Comparison of ENCODE assay signal across 15 cellular contexts in genomic region chr20:56781108-56781739, GRCh38.
DNase-seq lines count a peak whose midpoint lies in the region; ATAC-seq, FAIRE-seq and TF ChIP-seq lines count a peak whose summit lies in the region.
"Had no signal": no experiment of that assay in that cellular context is flagged by ENCODE, and none has a peak within 500 bp of the region (broad histone marks: within the 10 kb centered on the region; RNA-seq: fewer than 3 reads in every experiment).

No MANE protein-coding gene starts in this region.

- H3K9me3 ChIP-seq in mammary epithelial cell (replicated peaks; ENCODE audit: insufficient read depth, low read length) (no peaks in the 10 kb centered on the region), lung (ENCODE audit: control insufficient read depth in 2 of 2, insufficient read depth in 1 of 2, low read length in 1 of 2) (no peaks in the 10 kb centered on the region)

- H3K4me3 Mint-ChIP-seq in activated naive CD4-positive, alpha-beta T cell treated with anti-CD3 and anti-CD28 coated beads, Interleukin-2, amount 10 ng/mL, durations not matched to agents 7 days and 5 days, result no peak overlapping the region
- H3K4me3 Mint-ChIP-seq: activated T-cell treated with anti-CD3 and anti-CD28 coated beads, Interleukin-2, amount 50 U/mL, for 72 hours; H9 had no signal

- dilution Hi-C loops in mammary epithelial cell (cut with HindIII; ENCODE audit: low sequenced_read_pairs), result no loop called here

- no peaks in the 10 kb centered on the region for H3K79me2 ChIP-seq in mammary epithelial cell (ENCODE audit: insufficient read depth, low read length)

- TF ChIP-seq CTCF in mammary epithelial cell (conservative IDR thresholded peaks at IDR 0.05 in 1 of 2, IDR thresholded peaks at IDR 0.05 in 1 of 2; ENCODE audit: extremely low read depth in 1 of 2, insufficient read depth in 1 of 2, low read depth in 1 of 2, low read length in 2 of 2) (no peak), lung (IDR thresholded peaks at IDR 0.05; ENCODE audit: control extremely low read depth, extremely low read depth) (no peak)

- H3K4me3 ChIP-seq in mammary epithelial cell (replicated peaks in 1 of 3; ENCODE audit: insufficient read depth in 1 of 3, low read depth in 2 of 3, low read length in 3 of 3) (no peak overlapping the region), lung (no peak overlapping the region)
- H3K4me3 ChIP-seq: skin epidermis had no signal

- no peaks in the 10 kb centered on the region for H3K9me3 Mint-ChIP-seq in activated naive CD4-positive, alpha-beta T cell treated with anti-CD3 and anti-CD28 coated beads, Interleukin-2, amount 10 ng/mL, durations not matched to agents 7 days and 5 days
- H3K9me3 Mint-ChIP-seq: activated T-cell treated with anti-CD3 and anti-CD28 coated beads, Interleukin-2, amount 50 U/mL, for 72 hours; H9 had no signal

- no peaks in the 10 kb centered on the region for H4K20me1 ChIP-seq in mammary epithelial cell (ENCODE audit: insufficient read depth, low read length)

- peaks cover 27% of the 10 kb centered on the region for H3K27me3 Mint-ChIP-seq in activated naive CD4-positive, alpha-beta T cell treated with anti-CD3 and anti-CD28 coated beads, Interleukin-2, amount 10 ng/mL, durations not matched to agents 7 days and 5 days

- H3K27me3 ChIP-seq in mammary epithelial cell (ENCODE audit: insufficient read depth, low read length) (no peaks in the 10 kb centered on the region), lung (ENCODE audit: control insufficient read depth, insufficient read depth) (no peaks in the 10 kb centered on the region)

- WGBS in mammary epithelial cell (ENCODE audit: low coverage, missing lambda C conversion rate), result 54% methylated on average over 12 of the region's 12 CpGs
- WGBS in lung, 2 donors, result 48 to 66% methylated on average over 12 of the region's 12 CpGs

- peak; percentile 70 for FAIRE-seq in urothelium cell line (lab: Jason Lieb, UNC)
- FAIRE-seq: astrocyte had no signal

- H3K27ac Mint-ChIP-seq in activated naive CD4-positive, alpha-beta T cell treated with anti-CD3 and anti-CD28 coated beads, Interleukin-2, amount 10 ng/mL, durations not matched to agents 7 days and 5 days, result peak overlapping the region; percentile 33
- H3K27ac Mint-ChIP-seq: activated T-cell treated with anti-CD3 and anti-CD28 coated beads, Interleukin-2, amount 50 U/mL, for 72 hours had no signal

- no peaks in the 10 kb centered on the region for H3K36me3 Mint-ChIP-seq in activated naive CD4-positive, alpha-beta T cell treated with anti-CD3 and anti-CD28 coated beads, Interleukin-2, amount 10 ng/mL, durations not matched to agents 7 days and 5 days
- H3K36me3 Mint-ChIP-seq: naive thymus-derived CD4-positive, alpha-beta T cell had no signal

- H3K4me2 ChIP-seq in mammary epithelial cell (ENCODE audit: insufficient read depth, low read depth, low read length), result no peak overlapping the region

- CTCF ChIA-PET in activated naive CD4-positive, alpha-beta T cell treated with anti-CD3 and anti-CD28 coated beads, Interleukin-2, amount 10 ng/mL, durations not matched to agents 7 days and 5 days (lab: Charles Lee), result no interaction called here
- CTCF ChIA-PET in mammary epithelial cell (lab: Charles Lee; ENCODE audit: low non-redundant PET), result no interaction called here

- H3K27ac ChIP-seq in mammary epithelial cell (ENCODE audit: insufficient read depth, low read depth, low read length) (no peak overlapping the region), lung (ENCODE audit: low read depth in 1 of 2, low read length in 1 of 2) (no peak overlapping the region)

- peak overlapping the region; percentile 31 for H2AFZ ChIP-seq in mammary epithelial cell (ENCODE audit: low read depth, low read length)

- BruUV-seq in mammary epithelial cell (replicated peaks; lab: Mats Ljungman, UMichigan), result no TSS peak

- intact Hi-C loops in mammary epithelial cell (cut with micrococcal nuclease), result no loop called here

- peaks cover 23% of the 10 kb centered on the region for H3K4me1 Mint-ChIP-seq in activated naive CD4-positive, alpha-beta T cell treated with anti-CD3 and anti-CD28 coated beads, Interleukin-2, amount 10 ng/mL, durations not matched to agents 7 days and 5 days

- in situ Hi-C loops in mammary epithelial cell (cut with MboI; ENCODE audit: low sequenced_read_pairs in 2 of 2), result no loop called here

- H3K4me1 ChIP-seq in mammary epithelial cell (ENCODE audit: insufficient read depth, low read length) (peaks cover 20% of the 10 kb centered on the region), lung (ENCODE audit: control insufficient read depth in 2 of 2, insufficient read depth in 2 of 2, low read length in 2 of 2) (no peaks in the 10 kb centered on the region)

- H3K36me3 ChIP-seq in mammary epithelial cell (ENCODE audit: insufficient read depth, low read length) (no peaks in the 10 kb centered on the region), lung (ENCODE audit: control insufficient read depth in 2 of 2, insufficient read depth in 2 of 2, low read length in 2 of 2) (no peaks in the 10 kb centered on the region)

- DNase-seq in activated naive CD4-positive, alpha-beta T cell treated with anti-CD3 and anti-CD28 coated beads, Interleukin-2, amount 10 ng/mL, durations not matched to agents 7 days and 5 days, result no peak
- no peak for DNase-seq in activated naive CD4-positive, alpha-beta T cell (lab: John Stamatoyannopoulos, UW)
- DNase-seq in mammary epithelial cell (no peak), lung (ENCODE audit: low spot score) (peak; percentile 45), urothelium cell line (ENCODE audit: low spot score) (no peak), NCI-H1417 treated with DMSO at 0.1 percent for 48 hours (lab: John Stamatoyannopoulos, UW) (no peak), hippocampal formation (lab: John Stamatoyannopoulos, UW) (no peak)
- DNase-seq: 8988T; activated T-cell treated with anti-CD3 and anti-CD28 coated beads, Interleukin-2, amount 50 U/mL, for 72 hours; effector memory CD4-positive, alpha-beta T cell; H9; naive thymus-derived CD4-positive, alpha-beta T cell had no signal

- H3K9ac ChIP-seq in mammary epithelial cell (ENCODE audit: insufficient read depth, low read length), result no peak overlapping the region

- no peak for ATAC-seq in lung (ENCODE audit: insufficient read depth, low FRiP score)
- no peak for ATAC-seq in GM19397 (IDR thresholded peaks at IDR 0.05; ENCODE audit: unreplicated experiment)
- ATAC-seq: activated T-cell treated with anti-CD3 and anti-CD28 coated beads, Interleukin-2, amount 50 U/mL, for 72 hours; naive thymus-derived CD4-positive, alpha-beta T cell had no signal
